Comparison of ENCODE assay signal across 9 cellular contexts in genomic region chr4:87009095-87009648, GRCh38.
DNase-seq lines count a peak whose midpoint lies in the region; FAIRE-seq and TF ChIP-seq lines count a peak whose summit lies in the region.
"Had no signal": no experiment of that assay in that cellular context is flagged by ENCODE, and none has a peak within 500 bp of the region (broad histone marks: within the 10 kb centered on the region; RNA-seq: fewer than 3 reads in every experiment).

No MANE protein-coding gene starts in this region.

- H3K36me3 ChIP-seq in esophagus squamous epithelium (no peaks in the 10 kb centered on the region), skeletal muscle tissue (ENCODE audit: control insufficient read depth in 3 of 3, insufficient read depth in 3 of 3, low read length in 3 of 3) (no peaks in the 10 kb centered on the region)

- H3K4me1 ChIP-seq in esophagus squamous epithelium (peaks cover 28 to 80% (median 53%) of the 10 kb centered on the region in 3 donors), skeletal muscle tissue (ENCODE audit: control insufficient read depth in 3 of 3, insufficient read depth in 3 of 3, low read length in 3 of 3) (peaks cover 39 to 54% (median 46%) of the 10 kb centered on the region in 3 donors)

- no peaks in the 10 kb centered on the region for H3K9me3 Mint-ChIP-seq in mesothelial cell of epicardium

- FAIRE-seq in GM18507 (lab: Jason Lieb, UNC): peak; percentile 67
- FAIRE-seq: urothelium cell line had no signal

- no peaks in the 10 kb centered on the region for H3K27me3 ChIP-seq in esophagus squamous epithelium
- H3K27me3 ChIP-seq in skeletal muscle tissue (ENCODE audit: control insufficient read depth in 3 of 3, insufficient read depth in 3 of 3, low read length in 3 of 3): no peaks in the 10 kb centered on the region

- peaks cover 40% of the 10 kb centered on the region for H3K4me1 Mint-ChIP-seq in mesothelial cell of epicardium

- H3K4me3 ChIP-seq in esophagus squamous epithelium (peak overlapping the region in 3 of 4 donors; percentile 75 to 94 (median 80)), skeletal muscle tissue (ENCODE audit: low read length in 3 of 3) (peak overlapping the region; percentile 23 to 93 (median 28))

- no peak for DNase-seq in GM18507 (ENCODE audit: extremely low spot score, insufficient read length, low read depth)
- DNase-seq in OCI-M1 (lab: John Stamatoyannopoulos, UW): peak; percentile 52
- no peak for DNase-seq in esophagus squamous epithelium (lab: John Stamatoyannopoulos, UW)
- DNase-seq in DMS53 treated with DMSO at 0.1 percent for 48 hours (lab: John Stamatoyannopoulos, UW; ENCODE audit: unreplicated experiment): no peak
- no peak for DNase-seq in mesothelial cell of epicardium (ENCODE audit: low spot score in 2 of 2, unreplicated experiment in 2 of 2)
- DNase-seq in cerebellar cortex (ENCODE audit: low spot score): no peak
- no peak for DNase-seq in inferior parietal cortex (ENCODE audit: extremely low spot score)

- 28 to 35% methylated on average over 2 of the region's 2 CpGs for WGBS in esophagus squamous epithelium, 2 donors

- TF ChIP-seq CTCF in esophagus squamous epithelium (IDR thresholded peaks at IDR 0.05): no peak
- TF ChIP-seq CTCF in mesothelial cell of epicardium (IDR thresholded peaks at IDR 0.05; ENCODE audit: unreplicated experiment): no peak

- intact Hi-C loops in esophagus squamous epithelium (cut with DNase I): no loop called here

- H3K9me3 ChIP-seq in esophagus squamous epithelium (no peaks in the 10 kb centered on the region), skeletal muscle tissue (ENCODE audit: control insufficient read depth in 3 of 3, low read length in 3 of 3) (no peaks in the 10 kb centered on the region)

- H3K27ac ChIP-seq in esophagus squamous epithelium: peak overlapping the region in 3 of 4 donors; percentile 56 to 98 (median 97)
- peak overlapping the region; percentile 96 for H3K27ac ChIP-seq in skeletal muscle tissue (ENCODE audit: low read depth, low read length)

- peak overlapping the region in 2 of 3 donors; percentile 11 to 93 for H3K9ac ChIP-seq in skeletal muscle tissue (ENCODE audit: low read depth in 1 of 3, low read length in 3 of 3)

- H3K36me3 Mint-ChIP-seq in mesothelial cell of epicardium: no peaks in the 10 kb centered on the region

- no peak for TF ChIP-seq POLR2A in esophagus squamous epithelium (IDR thresholded peaks at IDR 0.05)

- no peak overlapping the region for H3K27ac Mint-ChIP-seq in mesothelial cell of epicardium

- peaks cover 5% of the 10 kb centered on the region for H3K27me3 Mint-ChIP-seq in mesothelial cell of epicardium (ENCODE audit: low read depth)

- H3K4me3 Mint-ChIP-seq in mesothelial cell of epicardium: no peak overlapping the region
